In genomic region chr17:75515523-75516254, GRCh38 we compare ENCODE assay signal across 8 cellular contexts.
A peak's percentile ranks its signal among the peaks of the same experiment; 100 is the strongest.
DNase-seq lines count a peak whose midpoint lies in the region; ATAC-seq lines count a peak whose summit lies in the region.

A gene with protein sequence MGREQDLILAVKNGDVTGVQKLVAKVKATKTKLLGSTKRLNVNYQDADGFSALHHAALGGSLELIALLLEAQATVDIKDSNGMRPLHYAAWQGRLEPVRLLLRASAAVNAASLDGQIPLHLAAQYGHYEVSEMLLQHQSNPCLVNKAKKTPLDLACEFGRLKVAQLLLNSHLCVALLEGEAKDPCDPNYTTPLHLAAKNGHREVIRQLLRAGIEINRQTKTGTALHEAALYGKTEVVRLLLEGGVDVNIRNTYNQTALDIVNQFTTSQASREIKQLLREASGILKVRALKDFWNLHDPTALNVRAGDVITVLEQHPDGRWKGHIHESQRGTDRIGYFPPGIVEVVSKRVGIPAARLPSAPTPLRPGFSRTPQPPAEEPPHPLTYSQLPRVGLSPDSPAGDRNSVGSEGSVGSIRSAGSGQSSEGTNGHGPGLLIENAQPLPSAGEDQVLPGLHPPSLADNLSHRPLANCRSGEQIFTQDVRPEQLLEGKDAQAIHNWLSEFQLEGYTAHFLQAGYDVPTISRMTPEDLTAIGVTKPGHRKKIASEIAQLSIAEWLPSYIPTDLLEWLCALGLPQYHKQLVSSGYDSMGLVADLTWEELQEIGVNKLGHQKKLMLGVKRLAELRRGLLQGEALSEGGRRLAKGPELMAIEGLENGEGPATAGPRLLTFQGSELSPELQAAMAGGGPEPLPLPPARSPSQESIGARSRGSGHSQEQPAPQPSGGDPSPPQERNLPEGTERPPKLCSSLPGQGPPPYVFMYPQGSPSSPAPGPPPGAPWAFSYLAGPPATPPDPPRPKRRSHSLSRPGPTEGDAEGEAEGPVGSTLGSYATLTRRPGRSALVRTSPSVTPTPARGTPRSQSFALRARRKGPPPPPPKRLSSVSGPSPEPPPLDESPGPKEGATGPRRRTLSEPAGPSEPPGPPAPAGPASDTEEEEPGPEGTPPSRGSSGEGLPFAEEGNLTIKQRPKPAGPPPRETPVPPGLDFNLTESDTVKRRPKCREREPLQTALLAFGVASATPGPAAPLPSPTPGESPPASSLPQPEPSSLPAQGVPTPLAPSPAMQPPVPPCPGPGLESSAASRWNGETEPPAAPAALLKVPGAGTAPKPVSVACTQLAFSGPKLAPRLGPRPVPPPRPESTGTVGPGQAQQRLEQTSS (N-terminal part only) (minus strand): TSS chr17:75515537. CDS start chr17:75513804, 1,733 bp downstream.

- peak; percentile 98 for DNase-seq in HPDE6-E6E7 (ENCODE audit: extremely low spot score)
- peak; percentile 97 for DNase-seq in NCI-H82 (lab: John Stamatoyannopoulos, UW)
- DNase-seq in activated CD8-positive, alpha-beta memory T cell treated with anti-CD3 and anti-CD28 coated beads for 24 hours, result peak; percentile 96
- DNase-seq in effector memory CD4-positive, alpha-beta T cell, result peak; percentile 41 to 58 (median 52)
- DNase-seq in medulla oblongata (ENCODE audit: extremely low spot score), result peak; percentile 96
- DNase-seq in stimulated activated CD4-positive, alpha-beta T cell treated with anti-CD3 and anti-CD28 coated beads, TNF-alpha, amount 100 ng/mL, for 24 hours (ENCODE audit: low read depth in 3 of 3), result peak; percentile 62 to 90 (median 73)

- H3K27ac ChIP-seq in BLaER1 treated with 17β-estradiol and CSF1 and Interleukin-3, amounts not matched to agents 10 nM and 100 nM, result peak within 1 kb of the TSS in 10 of 11 experiments; percentile 53 to 89 (median 83); a peak in 21 of 22 replicates
- H3K27ac ChIP-seq in effector memory CD4-positive, alpha-beta T cell (ENCODE audit: insufficient read depth, low read length, poor library complexity, severe bottlenecking), result no peak within 1 kb of the TSS

- H3K36me3 ChIP-seq in BLaER1 treated with 17β-estradiol and CSF1 and Interleukin-3, amounts not matched to agents 10 nM and 100 nM, result peaks cover 17 to 54% (median 48%) of the 10 kb centered on the region in 11 experiments
- peaks cover 4% of the 10 kb centered on the region for H3K36me3 ChIP-seq in effector memory CD4-positive, alpha-beta T cell (ENCODE audit: control insufficient read depth, insufficient read depth, low read length)

- peaks cover 53 to 69% (median 63%) of the 10 kb centered on the region in 10 experiments for H3K4me1 ChIP-seq in BLaER1 treated with 17β-estradiol and CSF1 and Interleukin-3, amounts not matched to agents 10 nM and 100 nM
- H3K4me1 ChIP-seq in effector memory CD4-positive, alpha-beta T cell (ENCODE audit: control insufficient read depth, insufficient read depth, low read length, poor library complexity, severe bottlenecking), result peaks cover 30% of the 10 kb centered on the region

- peak; percentile 51 for ATAC-seq in GM19397 (IDR thresholded peaks at IDR 0.05; ENCODE audit: unreplicated experiment)

- peak within 1 kb of the TSS; percentile 75 to 98 (median 96) for H3K4me3 ChIP-seq in BLaER1 treated with 17β-estradiol and CSF1 and Interleukin-3, amounts not matched to agents 10 nM and 100 nM
- peak within 1 kb of the TSS; percentile 62 for H3K4me3 ChIP-seq in effector memory CD4-positive, alpha-beta T cell (ENCODE audit: insufficient read depth, low read depth, low read length, poor library complexity, severe bottlenecking)

- peak within 1 kb of the TSS; percentile 76 to 94 (median 84) for H3K9ac ChIP-seq in BLaER1 treated with 17β-estradiol and CSF1 and Interleukin-3, amounts not matched to agents 10 nM and 100 nM

- peak within 1 kb of the TSS; percentile 91 to 99 (median 98) for H3K4me2 ChIP-seq in BLaER1 treated with 17β-estradiol and CSF1 and Interleukin-3, amounts not matched to agents 10 nM and 100 nM

- no peaks in the 10 kb centered on the region for H3K27me3 ChIP-seq in BLaER1 treated with 17β-estradiol and CSF1 and Interleukin-3, amounts not matched to agents 10 nM and 100 nM
- H3K27me3 ChIP-seq in effector memory CD4-positive, alpha-beta T cell (replicated peaks; ENCODE audit: control insufficient read depth, insufficient read depth, low read length, poor library complexity, severe bottlenecking), result peaks cover 5% of the 10 kb centered on the region

- peaks cover 3 to 64% (median 55%) of the 10 kb centered on the region in 11 experiments; a peak in 19 of 22 replicates for H4K20me1 ChIP-seq in BLaER1 treated with 17β-estradiol and CSF1 and Interleukin-3, amounts not matched to agents 10 nM and 100 nM

- H3K9me3 ChIP-seq in BLaER1 treated with 17β-estradiol and CSF1 and Interleukin-3, amounts not matched to agents 10 nM and 100 nM (replicated peaks in 1 of 11), result no peaks in the 10 kb centered on the region
- no peaks in the 10 kb centered on the region for H3K9me3 ChIP-seq in effector memory CD4-positive, alpha-beta T cell (ENCODE audit: control insufficient read depth, low read length)
